In the genomic region with DNA sequence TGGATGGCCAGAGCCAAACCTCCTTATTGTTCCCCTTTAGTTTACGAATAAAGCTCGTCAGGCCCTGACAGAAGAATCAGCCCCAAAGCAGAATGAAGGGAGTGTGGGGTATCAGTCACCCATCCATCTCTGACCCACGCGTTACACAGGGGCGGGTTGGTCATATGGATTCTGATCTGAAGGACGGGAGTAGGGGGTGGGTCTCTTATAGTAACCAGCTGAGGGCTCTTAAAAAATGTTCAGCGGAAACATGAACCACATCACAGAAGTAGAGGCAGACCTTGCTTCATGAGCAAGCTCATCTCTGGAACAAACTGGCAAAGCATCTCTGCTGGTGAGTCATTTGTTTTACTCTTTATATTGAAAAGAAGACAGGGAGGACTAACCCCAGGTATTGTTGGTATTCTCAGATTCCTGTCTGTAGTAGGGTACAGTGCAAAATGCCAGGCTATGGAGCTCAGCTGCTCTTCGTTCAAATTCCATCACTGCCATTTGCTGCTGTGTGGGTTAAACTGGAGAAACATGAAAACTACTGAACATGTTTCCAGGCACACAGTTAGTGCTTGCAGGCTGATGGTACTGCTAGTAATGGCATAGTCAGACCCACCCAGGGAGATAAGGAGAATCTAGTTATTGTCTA, we compare ENCODE assay signal across 13 cellular contexts. TPM values are rescaled to one million over a fixed set of nuclear protein-coding genes. Genes with fewer than 3 reads are reported as not detected.
DNase-seq lines count a peak whose midpoint lies in the region; ATAC-seq lines count a peak whose summit lies in the region.
"Had no signal": no experiment of that assay in that cellular context is flagged by ENCODE, and none has a peak within 500 bp of the region (broad histone marks: within the 10 kb centered on the region; RNA-seq: fewer than 3 reads in every experiment).

A gene (plus strand): TSS at position 258 of the 640 bp plus-strand sequence. CDS start 3,018 bp downstream, outside the sequence.

- H3K9me3 ChIP-seq in neuronal stem cell (replicated peaks in 1 of 2; ENCODE audit: control insufficient read depth in 2 of 2, insufficient read depth in 1 of 2, low read depth in 1 of 2, low read length in 2 of 2): no peaks in the 10 kb centered on the region
- H3K9me3 ChIP-seq: ovary had no signal

- no peak within 1 kb of the TSS for H3K23ac ChIP-seq in neuronal stem cell (ENCODE audit: low read depth, low read length, poor library complexity)

- H2BK15ac ChIP-seq in neuronal stem cell (ENCODE audit: low read length): no peak within 1 kb of the TSS

- no peak within 1 kb of the TSS for H2BK5ac ChIP-seq in neuronal stem cell (ENCODE audit: low read length)

- H3K4me1 ChIP-seq in neuronal stem cell (ENCODE audit: control insufficient read depth in 2 of 2, insufficient read depth in 1 of 2, low read depth in 1 of 2, low read length in 2 of 2): peaks cover 0 to 2% of the 10 kb centered on the region in 2 donors

- no peak within 1 kb of the TSS for H4K8ac ChIP-seq in neuronal stem cell (ENCODE audit: low read depth, low read length)

- peaks cover 43% of the 10 kb centered on the region for H3K4me1 Mint-ChIP-seq in activated T-helper 17 cell treated with anti-CD3 and anti-CD28 coated beads, Interleukin-2, amount 50 U/mL, for 72 hours
- H3K4me1 Mint-ChIP-seq in stimulated activated naive CD8-positive, alpha-beta T cell treated with anti-CD3 and anti-CD28 coated beads, Interleukin-15, Interleukin-2, amounts not matched to agents 100 ng/mL and 50 ng/mL, for 24 hours (ENCODE audit: low read depth): peaks cover 73% of the 10 kb centered on the region

- H3K14ac ChIP-seq in neuronal stem cell (ENCODE audit: low read length): no peak within 1 kb of the TSS

- no peaks in the 10 kb centered on the region for H3K9me3 Mint-ChIP-seq in activated T-helper 17 cell treated with anti-CD3 and anti-CD28 coated beads, Interleukin-2, amount 50 U/mL, for 72 hours
- no peaks in the 10 kb centered on the region for H3K9me3 Mint-ChIP-seq in stimulated activated naive CD8-positive, alpha-beta T cell treated with anti-CD3 and anti-CD28 coated beads, Interleukin-15, Interleukin-2, amounts not matched to agents 100 ng/mL and 50 ng/mL, for 24 hours

- H3K79me1 ChIP-seq in neuronal stem cell (ENCODE audit: low read depth, low read length): no peaks in the 10 kb centered on the region

- H3K27me3 ChIP-seq in neuronal stem cell (ENCODE audit: control insufficient read depth in 3 of 3, insufficient read depth in 3 of 3, low read depth in 1 of 3, low read length in 3 of 3): no peaks in the 10 kb centered on the region
- H3K27me3 ChIP-seq: ovary had no signal

- no peak within 1 kb of the TSS for H3K4me2 ChIP-seq in neuronal stem cell (ENCODE audit: insufficient read depth, low read length, poor library complexity, severe bottlenecking)

- DNase-seq in activated CD4-positive, CD25-positive, alpha-beta regulatory T cell treated with anti-CD3 and anti-CD28 coated beads, Interleukin-2, amount 50 U/mL, for 16 hours (ENCODE audit: low read depth, low spot score): peak; percentile 25
- no peak for DNase-seq in activated CD4-positive, CD25-positive, alpha-beta regulatory T cell (lab: John Stamatoyannopoulos, UW)
- no peak for DNase-seq in neuronal stem cell (ENCODE audit: low spot score)
- DNase-seq in LoVo (ENCODE audit: low spot score): no peak
- DNase-seq: NCI-H187, ovary, RPMI8226 had no signal

- peak within 1 kb of the TSS; percentile 0 for H3K9ac ChIP-seq in neuronal stem cell (ENCODE audit: low read depth, low read length, poor library complexity)

- H3K27ac Mint-ChIP-seq in activated T-helper 17 cell treated with anti-CD3 and anti-CD28 coated beads, Interleukin-2, amount 50 U/mL, for 72 hours: peak within 1 kb of the TSS; percentile 61
- H3K27ac Mint-ChIP-seq in stimulated activated naive CD8-positive, alpha-beta T cell treated with anti-CD3 and anti-CD28 coated beads, Interleukin-15, Interleukin-2, amounts not matched to agents 100 ng/mL and 50 ng/mL, for 24 hours: peak within 1 kb of the TSS; percentile 63

- no peak within 1 kb of the TSS for H2AFZ ChIP-seq in neuronal stem cell (ENCODE audit: low read length)

- H3K18ac ChIP-seq in neuronal stem cell (ENCODE audit: low read length): no peak within 1 kb of the TSS

- no CpG with 5 or more reads among the region's 8 CpGs for WGBS in neuronal stem cell (ENCODE audit: extremely low coverage in 2 of 2, insufficient read length in 2 of 2, insufficient replicate concordance in 1 of 2), 2 donors

- ATAC-seq in activated T-helper 17 cell treated with anti-CD3 and anti-CD28 coated beads, Interleukin-2, amount 50 U/mL, for 72 hours (replicated peaks): peak; percentile 84
- no peak for ATAC-seq in GM19351 (IDR thresholded peaks at IDR 0.05; ENCODE audit: unreplicated experiment)
- ATAC-seq in GM18907 (IDR thresholded peaks at IDR 0.05; ENCODE audit: unreplicated experiment): no peak

- no peak within 1 kb of the TSS for H4K91ac ChIP-seq in neuronal stem cell (ENCODE audit: low read depth, low read length, poor library complexity)

- H2BK120ac ChIP-seq in neuronal stem cell (ENCODE audit: low read depth, low read length): no peak within 1 kb of the TSS

- peaks cover 58% of the 10 kb centered on the region for H3K36me3 Mint-ChIP-seq in activated T-helper 17 cell treated with anti-CD3 and anti-CD28 coated beads, Interleukin-2, amount 50 U/mL, for 72 hours (ENCODE audit: low read depth)
- H3K36me3 Mint-ChIP-seq in stimulated activated naive CD8-positive, alpha-beta T cell treated with anti-CD3 and anti-CD28 coated beads, Interleukin-15, Interleukin-2, amounts not matched to agents 100 ng/mL and 50 ng/mL, for 24 hours (ENCODE audit: low read depth): peaks cover 51% of the 10 kb centered on the region

- no peak within 1 kb of the TSS for H2AK5ac ChIP-seq in neuronal stem cell (ENCODE audit: low read depth, low read length)

- H3K36me3 ChIP-seq in neuronal stem cell (replicated peaks in 1 of 2; ENCODE audit: control insufficient read depth in 2 of 2, insufficient read depth in 2 of 2, low read length in 2 of 2): peaks cover 16 to 28% of the 10 kb centered on the region in 2 donors
- H3K36me3 ChIP-seq: ovary had no signal

- no peak within 1 kb of the TSS for H3K4ac ChIP-seq in neuronal stem cell (ENCODE audit: low read length)

- H3K4me3 Mint-ChIP-seq in activated T-helper 17 cell treated with anti-CD3 and anti-CD28 coated beads, Interleukin-2, amount 50 U/mL, for 72 hours: peak within 1 kb of the TSS; percentile 68
- H3K4me3 Mint-ChIP-seq in stimulated activated naive CD8-positive, alpha-beta T cell treated with anti-CD3 and anti-CD28 coated beads, Interleukin-15, Interleukin-2, amounts not matched to agents 100 ng/mL and 50 ng/mL, for 24 hours: peak within 1 kb of the TSS; percentile 8

- no peak within 1 kb of the TSS for H3K4me3 ChIP-seq in neuronal stem cell (ENCODE audit: low read length in 2 of 2)
- H3K4me3 ChIP-seq: ovary had no signal

- no peak within 1 kb of the TSS for H3K27ac ChIP-seq in neuronal stem cell (replicated peaks; ENCODE audit: low read length)
- H3K27ac ChIP-seq: 22Rv1, ovary had no signal

- peaks cover 7% of the 10 kb centered on the region for H3K27me3 Mint-ChIP-seq in activated T-helper 17 cell treated with anti-CD3 and anti-CD28 coated beads, Interleukin-2, amount 50 U/mL, for 72 hours
- H3K27me3 Mint-ChIP-seq in stimulated activated naive CD8-positive, alpha-beta T cell treated with anti-CD3 and anti-CD28 coated beads, Interleukin-15, Interleukin-2, amounts not matched to agents 100 ng/mL and 50 ng/mL, for 24 hours: no peaks in the 10 kb centered on the region

- no peak within 1 kb of the TSS for H2BK12ac ChIP-seq in neuronal stem cell (ENCODE audit: low read length)

RNA-seq across cellular contexts. Expression of the gene that starts here (rescaled TPM):
- total RNA-seq in activated T-helper 17 cell treated with anti-CD3 and anti-CD28 coated beads, Interleukin-2, amount 50 U/mL, for 72 hours: 10 to 100 TPM; 13.7 to 25.4 TPM
- polyA plus RNA-seq in neuronal stem cell (2013, experiment 1 of 2): not detected
- not detected for polyA plus RNA-seq in neuronal stem cell (2013, experiment 2 of 2)
- total RNA-seq: H4 had no signal
